Comparison of ENCODE assay signal across 1 cellular context in genomic region chr19:49570138-49570856, GRCh38.
TF ChIP-seq lines count a peak whose summit lies in the region.

No MANE protein-coding gene starts in this region.

TF ChIP-seq in endothelial cell of umbilical vein, 7 proteins besides CTCF, POLR2A, EP300 and RAD21:
- peak; percentile 35 for TF ChIP-seq POLR2AphosphoS5 (IDR thresholded peaks at IDR 0.05; ENCODE audit: insufficient read depth, low read depth, low read length)
- TF ChIP-seq GATA2 (IDR thresholded peaks at IDR 0.05; ENCODE audit: insufficient read depth, insufficient read length, low read depth, low read length) = no peak
TF ChIP-seq in endothelial cell of umbilical vein: peak in this region for 1.
